8 cellular contexts compared by ENCODE assay signal in genomic region chr12:122023339-122024131, GRCh38. TPM values are rescaled to one million over a fixed set of nuclear protein-coding genes. Genes with fewer than 3 reads are reported as not detected.
DNase-seq lines count a peak whose midpoint lies in the region; ATAC-seq and TF ChIP-seq lines count a peak whose summit lies in the region.

No MANE protein-coding gene starts in this region.

- H3K27me3 Mint-ChIP-seq in activated T-helper 17 cell treated with anti-CD3 and anti-CD28 coated beads, Interleukin-2, amount 50 U/mL, for 72 hours = peaks cover 8% of the 10 kb centered on the region
- no peaks in the 10 kb centered on the region for H3K27me3 Mint-ChIP-seq in naive B cell

- 2% methylated on average over 43 of the region's 43 CpGs for WGBS in aorta, 2 donors

- H3K27ac Mint-ChIP-seq in activated T-helper 17 cell treated with anti-CD3 and anti-CD28 coated beads, Interleukin-2, amount 50 U/mL, for 72 hours = no peak overlapping the region
- peak overlapping the region; percentile 91 to 99 (median 95) for H3K27ac Mint-ChIP-seq in naive B cell

- DNase-seq in activated CD8-positive, alpha-beta memory T cell treated with anti-CD3 and anti-CD28 coated beads, Interleukin-2, amount 50 U/mL, for 48 hours = peak; percentile 65
- no peak for DNase-seq in activated CD8-positive, alpha-beta memory T cell treated with anti-CD3 and anti-CD28 coated beads, Interleukin-2, amount 50 U/mL, for 4 hours
- DNase-seq in NCI-H146 (lab: John Stamatoyannopoulos, UW) = peak; percentile 81
- DNase-seq in foreskin keratinocyte = peak in 1 of 2 donors; percentile 57
- peak; percentile 39 for DNase-seq in naive B cell
- DNase-seq in aorta = peak; percentile 82 to 93

- TF ChIP-seq CTCF in foreskin keratinocyte (conservative IDR thresholded peaks at IDR 0.05) = no peak

- H3K4me1 Mint-ChIP-seq in activated T-helper 17 cell treated with anti-CD3 and anti-CD28 coated beads, Interleukin-2, amount 50 U/mL, for 72 hours = peaks cover 1% of the 10 kb centered on the region
- H3K4me1 Mint-ChIP-seq in naive B cell = peaks cover 31 to 76% (median 74%) of the 10 kb centered on the region in 3 donors

- H3K36me3 ChIP-seq in aorta (ENCODE audit: control insufficient read depth in 1 of 2, insufficient read depth in 2 of 2, low read length in 1 of 2) = no peaks in the 10 kb centered on the region

- intact Hi-C loops in aorta (cut with DNase I) = loop anchor here (2.0 to 5.0 kb wide), 2 partner anchors 106 to 107 kb away; partner anchors contain the start of gene CFAP251 (in 1 of the 2)

- H3K27ac ChIP-seq in foreskin keratinocyte (peak overlapping the region; percentile 68), aorta (ENCODE audit: low read depth in 1 of 2, low read length in 2 of 2) (peak overlapping the region; percentile 38 to 61)

- no peaks in the 10 kb centered on the region for H3K9me3 Mint-ChIP-seq in activated T-helper 17 cell treated with anti-CD3 and anti-CD28 coated beads, Interleukin-2, amount 50 U/mL, for 72 hours
- peaks cover 0 to 4% (median 1%) of the 10 kb centered on the region in 7 donors for H3K9me3 Mint-ChIP-seq in naive B cell

- H3K9me3 ChIP-seq in aorta (ENCODE audit: control insufficient read depth, low read length) = no peaks in the 10 kb centered on the region

- no peak for ATAC-seq in activated T-helper 17 cell treated with anti-CD3 and anti-CD28 coated beads, Interleukin-2, amount 50 U/mL, for 72 hours (replicated peaks)
- ATAC-seq in foreskin keratinocyte (peak; percentile 25), naive B cell (ENCODE audit: low read depth in 2 of 2) (peak in 1 of 2 donors; percentile 4), aorta (ENCODE audit: low FRiP score) (peak; percentile 82), GM19395 (IDR thresholded peaks at IDR 0.05; ENCODE audit: unreplicated experiment) (no peak)

- H3K4me3 Mint-ChIP-seq in activated T-helper 17 cell treated with anti-CD3 and anti-CD28 coated beads, Interleukin-2, amount 50 U/mL, for 72 hours = peak overlapping the region; percentile 64
- peak overlapping the region; percentile 92 to 98 (median 96) for H3K4me3 Mint-ChIP-seq in naive B cell

- H3K4me3 ChIP-seq in aorta (ENCODE audit: low read length in 2 of 2) = peak overlapping the region; percentile 96

- H3K27me3 ChIP-seq in foreskin keratinocyte = no peaks in the 10 kb centered on the region
- H3K27me3 ChIP-seq in aorta (ENCODE audit: control insufficient read depth in 1 of 2, insufficient read depth in 2 of 2, low read length in 1 of 2) = no peaks in the 10 kb centered on the region

- no peaks in the 10 kb centered on the region for H3K36me3 Mint-ChIP-seq in activated T-helper 17 cell treated with anti-CD3 and anti-CD28 coated beads, Interleukin-2, amount 50 U/mL, for 72 hours (ENCODE audit: low read depth)
- H3K36me3 Mint-ChIP-seq in naive B cell = peaks cover 0 to 20% of the 10 kb centered on the region in 2 donors

- H3K4me1 ChIP-seq in foreskin keratinocyte (peaks cover 17% of the 10 kb centered on the region), aorta (ENCODE audit: control insufficient read depth in 1 of 2, insufficient read depth in 2 of 2, low read length in 2 of 2) (peaks cover 0 to 1% of the 10 kb centered on the region in 2 donors)

RNA-seq across cellular contexts. Expression of gene BCL7A, which starts 1.9 kb away (rescaled TPM):
- total RNA-seq in activated T-helper 17 cell treated with anti-CD3 and anti-CD28 coated beads, Interleukin-2, amount 50 U/mL, for 72 hours = 1 to 10 TPM in 1 of 2 donors, under 1 TPM in 1; 0.82 to 1.1 TPM
- total RNA-seq in foreskin keratinocyte = 18.2 and 23.2 TPM in 2 replicates
- polyA plus RNA-seq in foreskin keratinocyte = 5.4 and 7.8 TPM in 2 replicates
- polyA plus RNA-seq in naive B cell (ENCODE audit: low read depth in 6 of 6) = 100 to 1,000 TPM in 3 of 6 donors, 10 to 100 TPM in 3; 65.2 to 135 (median 87.0) TPM
- 1 to 10 TPM; 6.2 to 6.3 TPM for total RNA-seq in aorta
- 1 to 10 TPM; 1.1 to 2.7 TPM for polyA plus RNA-seq in aorta

RNA-seq across cellular contexts. Expression of gene MLXIP, which starts 55.0 kb away (rescaled TPM):
- 10 to 100 TPM; 19.7 to 28.9 TPM for total RNA-seq in activated T-helper 17 cell treated with anti-CD3 and anti-CD28 coated beads, Interleukin-2, amount 50 U/mL, for 72 hours
- total RNA-seq in foreskin keratinocyte = 19.2 and 24.2 TPM in 2 replicates
- 12.5 and 13.5 TPM in 2 replicates for polyA plus RNA-seq in foreskin keratinocyte
- polyA plus RNA-seq in naive B cell (ENCODE audit: low read depth in 6 of 6) = 10 to 100 TPM in 4 of 6 donors, 1 to 10 TPM in 2; 8.5 to 30.4 (median 11.0) TPM
- total RNA-seq in aorta = 10 to 100 TPM; 49.8 to 65.1 TPM
- polyA plus RNA-seq in aorta = 10 to 100 TPM; 10.3 to 39.0 TPM

Comparison
In these comparisons a context has a peak if more than half of its experiments do, and no peak if none do; other contexts are left out.
1. ATAC-seq: peak in foreskin keratinocyte (single experiment) and aorta (single experiment); none in activated T-helper 17 cell treated with anti-CD3 and anti-CD28 coated beads, Interleukin-2, amount 50 U/mL, for 72 hours (single experiment) and GM19395 (single experiment).